ENCODE assay signal across 9 cellular contexts in genomic region chr14:67513631-67514108, GRCh38. TPM values are rescaled to one million over a fixed set of nuclear protein-coding genes. Genes with fewer than 3 reads are reported as not detected.
DNase-seq lines count a peak whose midpoint lies in the region; ATAC-seq, FAIRE-seq and TF ChIP-seq lines count a peak whose summit lies in the region.
"Had no signal": no experiment of that assay in that cellular context is flagged by ENCODE, and none has a peak within 500 bp of the region (broad histone marks: within the 10 kb centered on the region; RNA-seq: fewer than 3 reads in every experiment).

No MANE protein-coding gene starts in this region.

- TF ChIP-seq CTCF in AG04449 (IDR thresholded peaks at IDR 0.05; ENCODE audit: insufficient read depth, low read length, missing control alignments) (no peak), body of pancreas (IDR thresholded peaks at IDR 0.05) (no peak), natural killer cell (IDR thresholded peaks at IDR 0.05) (no peak), coronary artery (IDR thresholded peaks at IDR 0.05) (no peak)

- H3K4me3 ChIP-seq in AG04449 (ENCODE audit: low read depth, low read length) (0 out of 2 replicates have a peak overlapping the region, but pooled peaks have one; percentile 1), body of pancreas (no peak overlapping the region), coronary artery (no peak overlapping the region)

- H3K27me3 Mint-ChIP-seq in natural killer cell (ENCODE audit: low read depth in 2 of 2): peaks cover 2 to 3% of the 10 kb centered on the region in 2 donors

- ATAC-seq in body of pancreas: peak; percentile 62
- no peak for ATAC-seq in natural killer cell

- no peaks in the 10 kb centered on the region for H3K36me3 ChIP-seq in body of pancreas (replicated peaks in 1 of 2; ENCODE audit: insufficient read depth in 1 of 2, low read depth in 2 of 2)

- H3K4me1 ChIP-seq in body of pancreas: peaks cover 42% of the 10 kb centered on the region

- H3K9me3 ChIP-seq in body of pancreas: no peaks in the 10 kb centered on the region

- H3K27ac ChIP-seq in body of pancreas (peak overlapping the region; percentile 78 to 88 (median 84)), coronary artery (peak overlapping the region in 1 of 2 donors; percentile 2)

- intact Hi-C loops in body of pancreas (cut with DNase I): no loop called here
- intact Hi-C loops in natural killer cell (cut with micrococcal nuclease): loop anchor here (1.0 kb wide), 1 partner anchor 25 kb away; the partner anchor contains the start of gene TMEM229B

- DNase-seq in AG04449 (ENCODE audit: low read depth, low spot score) (no peak), HTR-8/SVneo (ENCODE audit: insufficient read length, low spot score) (no peak), body of pancreas (peak; percentile 49 to 73 (median 63)), natural killer cell (no peak), coronary artery (ENCODE audit: low spot score) (no peak), NCI-H1105 treated with DMSO at 0.1 percent for 48 hours (lab: John Stamatoyannopoulos, UW) (no peak), NCI-H1436 treated with DMSO at 0.1 percent for 48 hours (lab: John Stamatoyannopoulos, UW) (no peak), NCI-H2081 treated with DMSO at 0.1 percent for 48 hours (lab: John Stamatoyannopoulos, UW) (no peak)
- DNase-seq: DMS153 had no signal

- H3K27me3 ChIP-seq in body of pancreas: no peaks in the 10 kb centered on the region

- peak overlapping the region; percentile 79 to 95 for H3K27ac Mint-ChIP-seq in natural killer cell

- H3K9me3 Mint-ChIP-seq in natural killer cell: no peaks in the 10 kb centered on the region

- peak overlapping the region; percentile 93 for H3K4me3 Mint-ChIP-seq in natural killer cell

- peak; percentile 87 for FAIRE-seq in HTR-8/SVneo (lab: Jason Lieb, UNC)

- H3K4me1 Mint-ChIP-seq in natural killer cell: peaks cover 30 to 34% of the 10 kb centered on the region in 2 donors

- no peak for TF ChIP-seq POLR2A in body of pancreas (IDR thresholded peaks at IDR 0.05)

- 67 to 83% methylated on average over 1 of the region's 1 CpG for WGBS in body of pancreas, 2 donors

- CTCF ChIA-PET in AG04449 (lab: Yijun Ruan, JAX): interaction anchor here (1.1 to 5.2 kb wide), 4 partner anchors 13 to 86 kb away, joined by 4 to 24 read pairs (median 11); no protein-coding TSS in a partner anchor

- no peaks in the 10 kb centered on the region for H3K36me3 Mint-ChIP-seq in natural killer cell

- POLR2A ChIA-PET in AG04449 (lab: Yijun Ruan, JAX): no interaction called here

RNA-seq across cellular contexts. Expression of gene PLEKHH1, which starts 19.4 kb away (rescaled TPM):
- total RNA-seq in body of pancreas (10 to 100 TPM; 32.7 to 54.7 TPM), natural killer cell (not detected)

RNA-seq across cellular contexts. Expression of gene TMEM229B, which starts 25.1 kb away (rescaled TPM):
- total RNA-seq in body of pancreas (1 to 10 TPM; 2.0 to 4.4 TPM), natural killer cell (10 to 100 TPM; 28.3 to 51.3 (median 49.9) TPM)

Comparison
In these comparisons a context has a peak if more than half of its experiments do, and no peak if none do; other contexts are left out.
1. DNase-seq: peak in body of pancreas (4 of 4); none in AG04449 (single experiment), HTR-8/SVneo (single experiment), natural killer cell (single experiment), coronary artery (single experiment), NCI-H1105 treated with DMSO at 0.1 percent for 48 hours (single experiment), NCI-H1436 treated with DMSO at 0.1 percent for 48 hours (single experiment) and NCI-H2081 treated with DMSO at 0.1 percent for 48 hours (single experiment).
2. RNA of gene PLEKHH1, which starts 19.4 kb away (total RNA-seq): 32.7 to 54.7 TPM in body of pancreas; not detected in natural killer cell; every median in the first group is over 10 times any median in the second.
3. RNA of gene TMEM229B, which starts 25.1 kb away (total RNA-seq): 28.3 to 51.3 TPM in natural killer cell; 2.0 to 4.4 TPM in body of pancreas; every median in the first group is over 4 times any median in the second.